Comparison of ENCODE assay signal across 8 cellular contexts in the genomic region with DNA sequence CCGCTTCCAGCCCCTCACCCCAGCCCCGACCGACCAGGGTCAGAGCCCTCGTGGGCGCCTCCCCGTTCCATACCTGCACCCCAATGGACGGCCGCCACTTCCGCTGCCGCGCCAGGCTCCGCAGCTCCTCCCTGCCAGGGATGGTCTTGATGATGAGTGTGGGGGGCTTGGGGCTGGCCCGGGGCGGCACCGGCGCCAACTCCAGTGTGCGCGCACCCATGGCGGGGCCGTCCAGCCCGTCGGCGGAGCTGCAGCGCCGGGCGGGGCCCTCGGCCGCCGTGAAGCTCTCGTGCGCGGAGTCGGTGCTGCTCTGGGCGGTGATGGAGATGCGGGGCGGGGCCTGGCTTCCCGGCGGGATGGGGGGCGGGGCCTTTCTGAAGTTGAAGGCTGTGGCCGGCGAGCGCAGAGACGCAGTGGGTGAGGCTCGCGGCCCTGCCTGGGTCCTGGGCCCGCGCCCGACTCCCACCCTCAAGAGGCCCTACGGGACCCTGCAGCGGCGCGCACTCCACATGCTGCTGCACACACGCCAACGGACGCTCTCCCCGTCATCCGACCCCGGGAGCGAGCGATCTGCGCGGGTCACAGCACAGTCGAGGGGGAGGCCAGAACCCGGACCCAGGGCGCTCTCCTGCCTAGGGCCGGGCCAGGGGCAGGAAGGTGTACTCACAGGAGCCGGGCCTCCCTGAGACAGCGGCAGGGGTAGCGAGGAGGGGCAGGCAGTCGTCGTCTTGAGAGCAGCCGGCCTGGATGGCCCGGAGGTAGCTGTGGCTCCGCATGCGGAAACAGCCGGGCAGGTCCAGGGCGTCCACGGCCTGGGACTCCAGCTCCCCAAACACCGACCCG. TPM values are rescaled to one million over a fixed set of nuclear protein-coding genes. Genes with fewer than 3 reads are reported as not detected.
DNase-seq lines count a peak whose midpoint lies in the region; ATAC-seq and TF ChIP-seq lines count a peak whose summit lies in the region.

No MANE protein-coding gene starts in this region.

- H3K23ac ChIP-seq in H9 (ENCODE audit: insufficient read length, low read depth, low read length): no peak overlapping the region

- H3K56ac ChIP-seq in H9 (ENCODE audit: insufficient read length, low read depth, low read length): no peak overlapping the region

- no peak overlapping the region for H3T11ph ChIP-seq in H9 (ENCODE audit: low read length)

- no peak overlapping the region for H4K91ac ChIP-seq in H9 (ENCODE audit: insufficient read length, low read depth, low read length)

- H3K4me2 ChIP-seq in H9 (ENCODE audit: insufficient read depth, insufficient read length, low read length): peak overlapping the region; percentile 58

- TF ChIP-seq CTCF in H9 (conservative IDR thresholded peaks at IDR 0.05) (no peak), foreskin keratinocyte (conservative IDR thresholded peaks at IDR 0.05) (no peak)

- no peak overlapping the region; a peak in 1 of 7 replicates for H3K27ac Mint-ChIP-seq in H9

- H3K4me1 Mint-ChIP-seq in H9: peaks cover 7% of the 10 kb centered on the region in 2 experiments

- H3K4me3 ChIP-seq in SJCRH30: no peak overlapping the region

- H3K4me3 Mint-ChIP-seq in H9: peak overlapping the region; percentile 77 to 88

- H3K27me3 ChIP-seq in H9 (ENCODE audit: insufficient read depth, low read length) (no peaks in the 10 kb centered on the region; the same call in 1 of the 2 replicates), foreskin keratinocyte (peaks cover 57% of the 10 kb centered on the region), SJCRH30 (no peaks in the 10 kb centered on the region)

- no peak overlapping the region for H2AK5ac ChIP-seq in H9 (ENCODE audit: insufficient read length, low read length)

- H3K27me3 Mint-ChIP-seq in H9 (ENCODE audit: low read depth): peaks cover 69% of the 10 kb centered on the region

- no peak overlapping the region for H2BK120ac ChIP-seq in H9 (ENCODE audit: low read depth, low read length, poor library complexity, severe bottlenecking)

- H3K4ac ChIP-seq in H9 (ENCODE audit: low read depth, low read length): no peak overlapping the region

- no peak overlapping the region; the same call in 1 of the 2 replicates for H3K14ac ChIP-seq in H9 (ENCODE audit: insufficient read depth, low read length)

- no peaks in the 10 kb centered on the region for H3K9me3 Mint-ChIP-seq in H9

- no peaks in the 10 kb centered on the region for H3K79me1 ChIP-seq in H9 (ENCODE audit: insufficient read depth, low read depth, low read length, poor library complexity, severe bottlenecking)

- no CpG with 5 or more reads among the region's 80 CpGs for WGBS in H9 (ENCODE audit: extremely low coverage, insufficient read length, low lambda C conversion rate)

- intact Hi-C loops in sciatic nerve (cut with DNase I): no loop called here
- intact Hi-C loops in posterior vena cava (cut with DNase I): no loop called here

- H3K36me3 Mint-ChIP-seq in H9 (ENCODE audit: insufficient read depth in 1 of 3, low read depth in 3 of 3): no peaks in the 10 kb centered on the region; a peak in 1 of 7 replicates

- peak; percentile 88 for DNase-seq in H9
- DNase-seq in activated T-cell treated with anti-CD3 and anti-CD28 coated beads for 24 hours (ENCODE audit: low read depth): peak; percentile 59
- DNase-seq in foreskin keratinocyte: no peak
- no peak for DNase-seq in sciatic nerve (ENCODE audit: low spot score)
- DNase-seq in SJCRH30: no peak
- no peak for DNase-seq in posterior vena cava (ENCODE audit: low spot score)

- H2BK5ac ChIP-seq in H9 (ENCODE audit: insufficient read length, low read length): no peak overlapping the region

- H2BK20ac ChIP-seq in H9 (ENCODE audit: low read depth, low read length, poor library complexity, severe bottlenecking): no peak overlapping the region

- H3K4me1 ChIP-seq in H9 (ENCODE audit: insufficient read depth, low read length) (no peaks in the 10 kb centered on the region), foreskin keratinocyte (no peaks in the 10 kb centered on the region), SJCRH30 (no peaks in the 10 kb centered on the region)

- no peak overlapping the region for H2BK15ac ChIP-seq in H9 (ENCODE audit: low read depth, low read length)

- H3K23me2 ChIP-seq in H9 (ENCODE audit: insufficient read length, low read depth, low read length, poor library complexity, severe bottlenecking): peaks cover 4% of the 10 kb centered on the region

- no peaks in the 10 kb centered on the region for H3K36me3 ChIP-seq in SJCRH30

- H2AFZ ChIP-seq in H9 (ENCODE audit: low read length): no peak overlapping the region

- H3K27ac ChIP-seq in H9 (ENCODE audit: insufficient read length, low read depth, low read length) (no peak overlapping the region), foreskin keratinocyte (no peak overlapping the region), SJCRH30 (no peak overlapping the region)

- no peak overlapping the region for H2BK12ac ChIP-seq in H9 (ENCODE audit: insufficient read length, low read depth, low read length)

- H4K5ac ChIP-seq in H9 (ENCODE audit: insufficient read length, low read depth, low read length): no peak overlapping the region

- H3K79me2 ChIP-seq in H9 (ENCODE audit: insufficient read depth, low read length): no peaks in the 10 kb centered on the region

- H3K9me3 ChIP-seq in H9 (ENCODE audit: control insufficient read depth, low read depth, low read length): no peaks in the 10 kb centered on the region
- no peaks in the 10 kb centered on the region for H3K9me3 ChIP-seq in SJCRH30 (replicated peaks)

- ATAC-seq in foreskin keratinocyte (peak; percentile 89), sciatic nerve (peak; percentile 48), HG02798 (IDR thresholded peaks at IDR 0.05; ENCODE audit: poor library complexity, unreplicated experiment) (no peak), HG03521 (IDR thresholded peaks at IDR 0.05; ENCODE audit: unreplicated experiment) (no peak)

- H4K20me1 ChIP-seq in H9 (ENCODE audit: control insufficient read depth, insufficient read depth, insufficient read length): no peaks in the 10 kb centered on the region

- no peak overlapping the region for H3K18ac ChIP-seq in H9 (ENCODE audit: insufficient read length, low read depth, low read length)

- no peak overlapping the region for H3K9ac ChIP-seq in H9 (ENCODE audit: extremely low read depth, insufficient read length, low read length)

- H4K8ac ChIP-seq in H9 (replicated peaks; ENCODE audit: insufficient read length, low read depth, low read length): no peak overlapping the region

RNA-seq across cellular contexts. Expression of gene SMIM12, which starts 26.1 kb away (rescaled TPM):
- total RNA-seq in H9 (2021): 40.9 TPM in 2 replicates
- total RNA-seq in foreskin keratinocyte: 50.2 and 58.4 TPM in 2 replicates
- polyA plus RNA-seq in foreskin keratinocyte: 62.6 and 71.3 TPM in 2 replicates
- total RNA-seq in sciatic nerve: 36.2 TPM
- total RNA-seq in SJCRH30 (2014; rRNA removed; shearing (Covaris generic)): 33.4 and 34.4 TPM in 2 replicates
- total RNA-seq in posterior vena cava: 10 to 100 TPM; 52.3 to 57.5 TPM

RNA-seq across cellular contexts. Expression of gene DLGAP3, which starts 43.8 kb away (rescaled TPM):
- total RNA-seq in H9 (2021) (5.9 and 7.3 TPM in 2 replicates), foreskin keratinocyte (0.07 TPM in 1 of 2 replicates, not detected in the other), sciatic nerve (0.36 TPM), posterior vena cava (under 1 TPM; 0.37 to 0.57 TPM)
- 0.02 TPM in 2 replicates for polyA plus RNA-seq in foreskin keratinocyte
- 0.81 and 0.89 TPM in 2 replicates for total RNA-seq in SJCRH30 (2014; rRNA removed; shearing (Covaris generic))

Comparison
In these comparisons a context has a peak if more than half of its experiments do, and no peak if none do; other contexts are left out.
1. DNase-seq: peak in H9 (single experiment) and activated T-cell treated with anti-CD3 and anti-CD28 coated beads for 24 hours (single experiment); none in foreskin keratinocyte (0 of 2), sciatic nerve (single experiment), SJCRH30 (0 of 2) and posterior vena cava (single experiment).
2. ATAC-seq: peak in foreskin keratinocyte (single experiment) and sciatic nerve (single experiment); none in HG02798 (single experiment) and HG03521 (single experiment).